In the genomic region with DNA sequence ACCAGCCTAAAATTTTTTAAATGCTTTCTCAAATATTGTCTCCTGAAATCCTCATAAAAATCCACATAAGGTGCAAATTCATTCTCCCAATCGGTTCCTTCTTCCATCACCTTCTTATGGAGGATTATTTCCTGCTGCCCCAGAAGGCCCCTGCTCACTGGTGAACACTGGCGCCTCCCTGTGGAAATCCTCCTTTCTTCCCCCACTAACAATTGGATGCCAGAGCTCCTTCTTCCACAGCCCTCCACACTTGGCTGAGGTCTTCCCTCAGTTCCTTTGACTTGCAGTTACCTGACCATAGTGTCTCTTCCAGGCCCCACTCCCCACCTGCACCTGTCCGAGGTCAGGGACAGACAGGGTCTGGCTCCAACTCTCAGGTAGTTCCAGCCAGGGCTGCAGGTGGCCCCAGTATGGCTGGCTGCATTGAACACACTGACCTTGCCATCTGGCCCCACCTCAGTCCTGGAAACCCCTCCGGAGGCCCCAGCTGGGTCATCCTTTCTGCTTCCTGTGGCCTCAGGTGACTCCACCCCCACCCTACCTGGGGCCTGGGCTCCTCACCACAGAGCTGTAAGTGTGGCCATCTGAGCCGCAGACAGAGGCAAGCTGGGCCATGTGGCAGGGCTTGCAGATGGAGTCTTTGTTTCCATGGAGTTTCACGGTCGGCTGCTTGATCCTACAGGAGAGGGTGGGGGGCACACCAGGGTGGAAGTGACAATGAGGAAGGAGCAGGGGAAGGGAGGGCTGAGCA, we compare ENCODE assay signal across 8 cellular contexts. TPM values are rescaled to one million over a fixed set of nuclear protein-coding genes. Genes with fewer than 3 reads are reported as not detected.
DNase-seq lines count a peak whose midpoint lies in the region; ATAC-seq, FAIRE-seq and TF ChIP-seq lines count a peak whose summit lies in the region.
"Had no signal": no experiment of that assay in that cellular context is flagged by ENCODE, and none has a peak within 500 bp of the region (broad histone marks: within the 10 kb centered on the region; RNA-seq: fewer than 3 reads in every experiment).

No MANE protein-coding gene starts in this region.

- H2BK120ac ChIP-seq in mesendoderm (ENCODE audit: low read depth, low read length), result no peak overlapping the region

- no peak overlapping the region for H3K23ac ChIP-seq in mesendoderm (ENCODE audit: low read length)

- H3K27me3 ChIP-seq in H7 (ENCODE audit: control insufficient read depth, insufficient read depth, low read length) (no peaks in the 10 kb centered on the region), WERI-Rb-1 (ENCODE audit: insufficient read depth, low read depth, severe bottlenecking) (no peaks in the 10 kb centered on the region), mesendoderm (ENCODE audit: insufficient read depth, low read length, poor library complexity) (no peaks in the 10 kb centered on the region), vagina (no peaks in the 10 kb centered on the region)

- no peak overlapping the region for H3K56ac ChIP-seq in mesendoderm (ENCODE audit: low read length)

- H2AK5ac ChIP-seq in mesendoderm (ENCODE audit: low read length), result no peak overlapping the region

- no peak for DNase-seq in D721Med (ENCODE audit: insufficient read length, low spot score)
- DNase-seq in H7, result peak; percentile 86
- peak; percentile 99 for DNase-seq in WERI-Rb-1
- peak; percentile 65 for DNase-seq in mesendoderm
- DNase-seq in vagina (ENCODE audit: extremely low spot score in 2 of 2), result no peak
- DNase-seq in amygdala (lab: John Stamatoyannopoulos, UW), result no peak

- H3K4me3 ChIP-seq in H7 (ENCODE audit: insufficient read depth, low read depth, low read length), result no peak overlapping the region
- peak overlapping the region; percentile 27 for H3K4me3 ChIP-seq in WERI-Rb-1 (ENCODE audit: low read depth, low read length)
- no peak overlapping the region for H3K4me3 ChIP-seq in mesendoderm (ENCODE audit: low read length)
- no peak overlapping the region for H3K4me3 ChIP-seq in vagina
- H3K4me3 ChIP-seq: lung had no signal

- no peak for TF ChIP-seq POLR2A in vagina (IDR thresholded peaks at IDR 0.05)

- H3K79me2 ChIP-seq in mesendoderm (ENCODE audit: control insufficient read depth, insufficient read depth, low read length), result no peaks in the 10 kb centered on the region

- TF ChIP-seq CTCF in D721Med (IDR thresholded peaks at IDR 0.05; ENCODE audit: insufficient read depth, missing control alignments), result peak; percentile 21
- peak; percentile 73 for TF ChIP-seq CTCF in WERI-Rb-1 (IDR thresholded peaks at IDR 0.05; ENCODE audit: low read depth, low read length)
- TF ChIP-seq CTCF in vagina (IDR thresholded peaks at IDR 0.05), result no peak

- no peak overlapping the region for H3K18ac ChIP-seq in mesendoderm (ENCODE audit: low read length)

- H3K36me3 ChIP-seq in H7 (replicated peaks; ENCODE audit: control insufficient read depth, insufficient read depth, low read length) (no peaks in the 10 kb centered on the region), WERI-Rb-1 (peaks cover 5% of the 10 kb centered on the region; the same call in 1 of the 2 replicates), mesendoderm (ENCODE audit: control insufficient read depth, insufficient read depth, low read length) (no peaks in the 10 kb centered on the region), vagina (no peaks in the 10 kb centered on the region)

- no peak overlapping the region for H3K4ac ChIP-seq in mesendoderm (ENCODE audit: low read depth, low read length)

- no peak overlapping the region for H4K8ac ChIP-seq in mesendoderm (ENCODE audit: low read depth, low read length)

- H3K9ac ChIP-seq in mesendoderm (ENCODE audit: low read length), result no peak overlapping the region

- no peak for ATAC-seq in HG02840 (IDR thresholded peaks at IDR 0.05; ENCODE audit: low FRiP score, unreplicated experiment)

- H3K9me3 ChIP-seq in WERI-Rb-1 (ENCODE audit: severe bottlenecking) (peaks cover 4% of the 10 kb centered on the region), vagina (no peaks in the 10 kb centered on the region)

- H3K4me1 ChIP-seq in mesendoderm (ENCODE audit: control insufficient read depth, low read depth, low read length), result no peaks in the 10 kb centered on the region
- peaks cover 10% of the 10 kb centered on the region for H3K4me1 ChIP-seq in vagina

- intact Hi-C loops in vagina (cut with DNase I), result no loop called here

- H3K27ac ChIP-seq in WERI-Rb-1 (peak overlapping the region; percentile 96), mesendoderm (ENCODE audit: low read depth, low read length) (no peak overlapping the region), vagina (no peak overlapping the region)

- H3K79me1 ChIP-seq in mesendoderm (ENCODE audit: low read length), result no peaks in the 10 kb centered on the region

- no peak overlapping the region for H2BK5ac ChIP-seq in mesendoderm (ENCODE audit: low read length)

- FAIRE-seq in D721Med (lab: Jason Lieb, UNC), result no peak

- H4K5ac ChIP-seq in mesendoderm (ENCODE audit: low read length), result no peak overlapping the region

- WGBS in mesendoderm (ENCODE audit: extremely low coverage, insufficient coverage, low lambda C conversion rate), result no CpG with 5 or more reads among the region's 7 CpGs

- no peak overlapping the region for H3K4me2 ChIP-seq in mesendoderm (ENCODE audit: low read length)

- no peak overlapping the region for H2BK15ac ChIP-seq in mesendoderm (replicated peaks; ENCODE audit: low read depth)

RNA-seq across cellular contexts. Expression of a gene that starts 18.4 kb away (rescaled TPM):
- 1.3 TPM in 2 replicates for total RNA-seq in H7 (2014; rRNA removed; shearing (Covaris generic))
- 1.2 TPM for polyA plus RNA-seq in mesendoderm (2013, experiment 1 of 2)
- polyA plus RNA-seq in mesendoderm (2013, experiment 2 of 2), result 1.1 TPM
- 46.9 TPM for total RNA-seq in vagina

Comparison
In these comparisons a context has a peak if more than half of its experiments do, and no peak if none do; other contexts are left out.
1. DNase-seq: peak in H7 (single experiment), WERI-Rb-1 (single experiment) and mesendoderm (single experiment); none in D721Med (single experiment), vagina (0 of 2) and amygdala (0 of 56).
2. CTCF ChIP-seq: peak in D721Med (single experiment) and WERI-Rb-1 (single experiment); none in vagina (0 of 3).
3. RNA of a gene that starts 18.4 kb away (total RNA-seq): 46.9 TPM in vagina (single experiment); 1.3 TPM in H7; every median in the first group is over 10 times any median in the second.